Comparison of ENCODE assay signal across 9 cellular contexts in the genomic region with DNA sequence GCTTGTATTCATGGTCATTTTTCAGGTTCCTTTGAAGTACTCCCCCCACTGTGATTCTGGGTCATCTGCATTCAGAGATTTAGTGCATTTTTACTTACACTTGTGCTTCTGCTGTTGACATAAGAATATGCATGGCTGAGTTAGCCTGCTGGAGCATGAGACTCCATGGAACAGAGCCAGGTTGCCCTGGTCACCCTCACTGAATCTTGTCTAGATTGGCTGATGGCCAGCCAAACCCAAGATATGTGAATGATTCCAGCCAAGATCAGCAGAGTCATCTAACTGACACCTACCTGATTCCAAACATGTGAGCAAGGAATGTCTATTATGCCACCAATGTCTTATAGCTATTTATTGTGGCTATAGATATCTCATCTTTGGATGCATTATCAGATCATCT. TPM values are rescaled to one million over a fixed set of nuclear protein-coding genes. Genes with fewer than 3 reads are reported as not detected.
DNase-seq lines count a peak whose midpoint lies in the region; ATAC-seq, FAIRE-seq and TF ChIP-seq lines count a peak whose summit lies in the region.
"Had no signal": no experiment of that assay in that cellular context is flagged by ENCODE, and none has a peak within 500 bp of the region (broad histone marks: within the 10 kb centered on the region; RNA-seq: fewer than 3 reads in every experiment).

No MANE protein-coding gene starts in this region.

- no peak for ATAC-seq in GM21717 (IDR thresholded peaks at IDR 0.05; ENCODE audit: unreplicated experiment)

- no peaks in the 10 kb centered on the region for H3K9me3 ChIP-seq in endothelial cell of umbilical vein (replicated peaks; ENCODE audit: control insufficient read depth, insufficient read depth, low read length)
- H3K9me3 ChIP-seq in transverse colon = no peaks in the 10 kb centered on the region
- H3K9me3 ChIP-seq: pancreas had no signal

- no peak for TF ChIP-seq EP300 in transverse colon (IDR thresholded peaks at IDR 0.05; ENCODE audit: low read depth)

- H3K4me3 ChIP-seq in endothelial cell of umbilical vein (replicated peaks in 1 of 3; ENCODE audit: insufficient read depth in 1 of 3, low read depth in 1 of 3, low read length in 3 of 3) = no peak overlapping the region
- no peak overlapping the region for H3K4me3 ChIP-seq in retinal pigment epithelial cell (ENCODE audit: low read length)
- H3K4me3 ChIP-seq in transverse colon = no peak overlapping the region
- H3K4me3 ChIP-seq: pancreas had no signal

- TF ChIP-seq POLR2A in endothelial cell of umbilical vein (IDR thresholded peaks at IDR 0.05; ENCODE audit: low read depth, low read length) (no peak), H54 (IDR thresholded peaks at IDR 0.05; ENCODE audit: low read depth, low read length) (no peak), transverse colon (IDR thresholded peaks at IDR 0.05) (no peak)

- H3K4me2 ChIP-seq in endothelial cell of umbilical vein (ENCODE audit: insufficient read depth, low read length) = no peak overlapping the region

- H4K20me1 ChIP-seq in endothelial cell of umbilical vein (replicated peaks; ENCODE audit: control insufficient read depth, extremely low read depth, insufficient read depth, low read length) = peaks cover 2% of the 10 kb centered on the region

- H3K4me1 ChIP-seq in endothelial cell of umbilical vein (ENCODE audit: control insufficient read depth, extremely low read depth, insufficient read depth, low read length) = no peaks in the 10 kb centered on the region
- no peaks in the 10 kb centered on the region for H3K4me1 ChIP-seq in transverse colon
- H3K4me1 ChIP-seq: pancreas had no signal

- TF ChIP-seq CTCF in endothelial cell of umbilical vein (IDR thresholded peaks at IDR 0.05; ENCODE audit: extremely low read depth in 1 of 2, insufficient read depth in 1 of 2, low read depth in 1 of 2, low read length in 2 of 2) (no peak), retinal pigment epithelial cell (conservative IDR thresholded peaks at IDR 0.05; ENCODE audit: low read depth, low read length) (no peak), transverse colon (IDR thresholded peaks at IDR 0.05) (no peak)

- dilution Hi-C loops in endothelial cell of umbilical vein (cut with MboI; ENCODE audit: extremely low pct_ligation_motif_present, low sequenced_read_pairs) = no loop called here

- in situ Hi-C loops in transverse colon (cut with MboI; ENCODE audit: low pct_ligation_motif_present in 1 of 4, low pct_unique_long_range_greater_than_20kb in 1 of 4, low sequenced_read_pairs in 3 of 4) = no loop called here

- H3K9ac ChIP-seq in endothelial cell of umbilical vein (replicated peaks; ENCODE audit: extremely low read depth, insufficient read depth, low read length) = no peak overlapping the region

- no peak for FAIRE-seq in endothelial cell of umbilical vein (lab: Jason Lieb, UNC)
- no peak for FAIRE-seq in H54 (lab: Jason Lieb, UNC)
- FAIRE-seq: pancreas had no signal

- H3K27me3 ChIP-seq in endothelial cell of umbilical vein (ENCODE audit: control insufficient read depth in 2 of 2, insufficient read depth in 2 of 2, low read length in 2 of 2) (no peaks in the 10 kb centered on the region), transverse colon (no peaks in the 10 kb centered on the region)
- H3K27me3 ChIP-seq: pancreas had no signal

- POLR2A ChIA-PET in endothelial cell of umbilical vein (lab: Charles Lee) = no interaction called here

- CTCF ChIA-PET in endothelial cell of umbilical vein (lab: Charles Lee) = no interaction called here

- H3K27ac ChIP-seq in endothelial cell of umbilical vein (ENCODE audit: insufficient read depth, low read depth, low read length) (no peak overlapping the region), transverse colon (peak overlapping the region in 1 of 4 donors; percentile 5)
- H3K27ac ChIP-seq: pancreas had no signal

- H3K9me1 ChIP-seq in endothelial cell of umbilical vein (replicated peaks; ENCODE audit: control insufficient read depth, extremely low read depth, insufficient read depth, low read length) = no peaks in the 10 kb centered on the region

- intact Hi-C loops in endothelial cell of umbilical vein (cut with micrococcal nuclease) (no loop called here), transverse colon (cut with DNase I; ENCODE audit: low total_unique reads) (no loop called here)

- DNase-seq in GM03348 (ENCODE audit: low spot score) (peak; percentile 7), NCI-H446 treated with DMSO at 0.1 percent for 48 hours (lab: John Stamatoyannopoulos, UW) (peak; percentile 74), endothelial cell of umbilical vein (ENCODE audit: low read depth, low spot score) (peak; percentile 24), retinal pigment epithelial cell (ENCODE audit: low read depth) (peak; percentile 59), H54 (ENCODE audit: insufficient read length, low spot score) (no peak), transverse colon (no peak)
- DNase-seq in activated CD4-positive, alpha-beta T cell treated with anti-CD3 and anti-CD28 coated beads, Interleukin-2, amount 50 U/mL, for 4 hours = no peak

- no peak overlapping the region for H2AFZ ChIP-seq in endothelial cell of umbilical vein (ENCODE audit: low read depth, low read length)

- H3K36me3 ChIP-seq in endothelial cell of umbilical vein (ENCODE audit: control insufficient read depth in 2 of 2, extremely low read depth in 1 of 2, insufficient read depth in 2 of 2, low read length in 2 of 2) (no peaks in the 10 kb centered on the region), transverse colon (no peaks in the 10 kb centered on the region)
- H3K36me3 ChIP-seq: pancreas had no signal

- H3K79me2 ChIP-seq in endothelial cell of umbilical vein (ENCODE audit: control insufficient read depth, insufficient read depth, low read length) = no peaks in the 10 kb centered on the region

- BruUV-seq in endothelial cell of umbilical vein (replicated peaks; lab: Mats Ljungman, UMichigan) = no TSS peak

TF ChIP-seq in endothelial cell of umbilical vein, 7 proteins besides CTCF, POLR2A, EP300 and RAD21:
- TF ChIP-seq GATA2 (IDR thresholded peaks at IDR 0.05; ENCODE audit: insufficient read depth, insufficient read length, low read depth, low read length) (no peak), EZH2 (IDR thresholded peaks at IDR 0.05; ENCODE audit: borderline replicate concordance, low read depth, low read length, severe bottlenecking) (no peak), POLR2AphosphoS5 (IDR thresholded peaks at IDR 0.05; ENCODE audit: insufficient read depth, low read depth, low read length) (no peak), MYC (IDR thresholded peaks at IDR 0.05; ENCODE audit: low read depth, low read length) (no peak), JUN (IDR thresholded peaks at IDR 0.05; ENCODE audit: borderline replicate concordance, insufficient read depth, insufficient read length, low read depth) (no peak), FOS (IDR thresholded peaks at IDR 0.05; ENCODE audit: borderline replicate concordance, insufficient read depth, low read length) (no peak)
- TF ChIP-seq, protein P1, sequence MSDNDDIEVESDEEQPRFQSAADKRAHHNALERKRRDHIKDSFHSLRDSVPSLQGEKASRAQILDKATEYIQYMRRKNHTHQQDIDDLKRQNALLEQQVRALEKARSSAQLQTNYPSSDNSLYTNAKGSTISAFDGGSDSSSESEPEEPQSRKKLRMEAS (IDR thresholded peaks at IDR 0.05; ENCODE audit: insufficient read depth, insufficient read length) = no peak

RNA-seq across cellular contexts. Expression of a gene that starts 25.1 kb away (rescaled TPM):
- total RNA-seq in endothelial cell of umbilical vein (18.7 and 20.1 TPM in 2 replicates), transverse colon (10 to 100 TPM in 3 of 4 donors, 1 to 10 TPM in 1; 3.0 to 22.1 (median 17.1) TPM)
- 3.0 and 4.6 TPM in 2 replicates for polyA plus RNA-seq in endothelial cell of umbilical vein
- 9.1 and 10.5 TPM in 2 replicates for polyA plus RNA-seq in endothelial cell of umbilical vein (2011; cell fraction: cytosol; rRNA removed)
- polyA plus RNA-seq in endothelial cell of umbilical vein (2011; cell fraction: nucleus; rRNA removed) = 10.1 and 12.0 TPM in 2 replicates
- 16.9 and 28.5 TPM in 2 replicates for polyA plus RNA-seq in endothelial cell of umbilical vein (2012)
- polyA minus RNA-seq in endothelial cell of umbilical vein = 4.5 and 5.4 TPM in 2 replicates
- 20.5 TPM for polyA minus RNA-seq in endothelial cell of umbilical vein (2011; cell fraction: cytosol; rRNA and poly(A)+ RNA removed)
- polyA minus RNA-seq in endothelial cell of umbilical vein (2011; cell fraction: nucleus; rRNA and poly(A)+ RNA removed) = 11.3 and 16.8 TPM in 2 replicates

RNA-seq across cellular contexts. Expression of a gene that starts 25.3 kb away (rescaled TPM):
- total RNA-seq in endothelial cell of umbilical vein (1.5 and 1.8 TPM in 2 replicates), transverse colon (1 to 10 TPM; 3.3 to 9.2 (median 6.6) TPM)
- 0.92 and 1.5 TPM in 2 replicates for polyA plus RNA-seq in endothelial cell of umbilical vein
- 2.5 TPM in 2 replicates for polyA plus RNA-seq in endothelial cell of umbilical vein (2011; cell fraction: cytosol; rRNA removed)
- polyA plus RNA-seq in endothelial cell of umbilical vein (2011; cell fraction: nucleus; rRNA removed) = 1.8 and 2.3 TPM in 2 replicates
- polyA plus RNA-seq in endothelial cell of umbilical vein (2012) = 1.4 and 4.7 TPM in 2 replicates
- polyA minus RNA-seq in endothelial cell of umbilical vein = 1.1 and 3.4 TPM in 2 replicates
- polyA minus RNA-seq in endothelial cell of umbilical vein (2011; cell fraction: cytosol; rRNA and poly(A)+ RNA removed) = 0.92 TPM
- 2.5 and 2.9 TPM in 2 replicates for polyA minus RNA-seq in endothelial cell of umbilical vein (2011; cell fraction: nucleus; rRNA and poly(A)+ RNA removed)

Comparison
In these comparisons a context has a peak if more than half of its experiments do, and no peak if none do; other contexts are left out.
1. DNase-seq: peak in GM03348 (single experiment), NCI-H446 treated with DMSO at 0.1 percent for 48 hours (single experiment), endothelial cell of umbilical vein (single experiment) and retinal pigment epithelial cell (single experiment); none in activated CD4-positive, alpha-beta T cell treated with anti-CD3 and anti-CD28 coated beads, Interleukin-2, amount 50 U/mL, for 4 hours (0 of 2), H54 (single experiment) and transverse colon (single experiment).